9 cellular contexts compared by ENCODE assay signal in genomic region chr11:114058871-114059277, GRCh38. TPM values are rescaled to one million over a fixed set of nuclear protein-coding genes. Genes with fewer than 3 reads are reported as not detected.
DNase-seq lines count a peak whose midpoint lies in the region; ATAC-seq and TF ChIP-seq lines count a peak whose summit lies in the region.
"Had no signal": no experiment of that assay in that cellular context is flagged by ENCODE, and none has a peak within 500 bp of the region (broad histone marks: within the 10 kb centered on the region; RNA-seq: fewer than 3 reads in every experiment).

No MANE protein-coding gene starts in this region.

- peak overlapping the region; percentile 84 to 97 for H3K4me3 ChIP-seq in right atrium auricular region

- H3K27ac ChIP-seq in right atrium auricular region = peak overlapping the region; percentile 100
- H3K27ac ChIP-seq: KMS-11 had no signal

- no peak overlapping the region for H3K27ac Mint-ChIP-seq in activated T-helper 17 cell treated with anti-CD3 and anti-CD28 coated beads, Interleukin-2, amount 50 U/mL, for 72 hours

- no peak for TF ChIP-seq CTCF in right atrium auricular region (IDR thresholded peaks at IDR 0.05)

- peaks cover 21% of the 10 kb centered on the region for H3K27me3 Mint-ChIP-seq in activated T-helper 17 cell treated with anti-CD3 and anti-CD28 coated beads, Interleukin-2, amount 50 U/mL, for 72 hours

- H3K36me3 ChIP-seq in right atrium auricular region = peaks cover 34% of the 10 kb centered on the region

- H3K4me3 Mint-ChIP-seq in activated T-helper 17 cell treated with anti-CD3 and anti-CD28 coated beads, Interleukin-2, amount 50 U/mL, for 72 hours = peak overlapping the region; percentile 79

- H3K4me1 ChIP-seq in right atrium auricular region = peaks cover 0 to 45% of the 10 kb centered on the region in 2 donors

- DNase-seq in G401 (ENCODE audit: low spot score) (peak; percentile 62), right atrium auricular region (ENCODE audit: low spot score) (no peak), retina (peak; percentile 78), activated gamma-delta T cell (lab: John Stamatoyannopoulos, UW) (no peak), COLO829 (ENCODE audit: low spot score) (no peak), HuH-7.5 (ENCODE audit: low spot score) (no peak)

- no peaks in the 10 kb centered on the region for H3K9me3 Mint-ChIP-seq in activated T-helper 17 cell treated with anti-CD3 and anti-CD28 coated beads, Interleukin-2, amount 50 U/mL, for 72 hours

- no peaks in the 10 kb centered on the region for H3K4me1 Mint-ChIP-seq in activated T-helper 17 cell treated with anti-CD3 and anti-CD28 coated beads, Interleukin-2, amount 50 U/mL, for 72 hours

- no peaks in the 10 kb centered on the region for H3K36me3 Mint-ChIP-seq in activated T-helper 17 cell treated with anti-CD3 and anti-CD28 coated beads, Interleukin-2, amount 50 U/mL, for 72 hours (ENCODE audit: low read depth)

- in situ Hi-C loops in G401 (cut with HindIII; ENCODE audit: low sequenced_read_pairs) = no loop called here

- no peak for ATAC-seq in activated T-helper 17 cell treated with anti-CD3 and anti-CD28 coated beads, Interleukin-2, amount 50 U/mL, for 72 hours (replicated peaks)
- no peak for ATAC-seq in GM19324 (IDR thresholded peaks at IDR 0.05; ENCODE audit: low FRiP score, unreplicated experiment)

- H3K27me3 ChIP-seq in right atrium auricular region = no peaks in the 10 kb centered on the region

- no peaks in the 10 kb centered on the region for H3K9me3 ChIP-seq in right atrium auricular region

RNA-seq across cellular contexts. Expression of gene ZBTB16, which starts 0.6 kb away (rescaled TPM):
- total RNA-seq in G401 (2014; rRNA removed; shearing (Covaris generic)) = not detected in 2 replicates
- 10 to 100 TPM in 1 of 2 donors, 1 to 10 TPM in 1; 6.1 to 10.6 TPM for total RNA-seq in activated T-helper 17 cell treated with anti-CD3 and anti-CD28 coated beads, Interleukin-2, amount 50 U/mL, for 72 hours
- 100 to 1,000 TPM in 1 of 2 donors, 10 to 100 TPM in 1; 65.5 to 101 TPM for total RNA-seq in right atrium auricular region

Comparison
In these comparisons a context has a peak if more than half of its experiments do, and no peak if none do; other contexts are left out.
1. DNase-seq: peak in G401 (single experiment) and retina (single experiment); none in right atrium auricular region (single experiment), activated gamma-delta T cell (single experiment), COLO829 (single experiment) and HuH-7.5 (single experiment).
2. RNA of gene ZBTB16, which starts 0.6 kb away (total RNA-seq): 65.5 to 101 TPM in right atrium auricular region; 6.1 to 10.6 TPM in activated T-helper 17 cell treated with anti-CD3 and anti-CD28 coated beads, Interleukin-2, amount 50 U/mL, for 72 hours and not detected in G401; every median in the first group is over 4 times any median in the second.